Comparison of ENCODE assay signal across 1 cellular context in genomic region chr2:43274721-43275120, GRCh38.
TF ChIP-seq lines count a peak whose summit lies in the region.

No MANE protein-coding gene starts in this region.

TF ChIP-seq in SK-N-SH treated with all-trans-retinoic acid at 6 μM for 48 hours, 23 proteins besides CTCF, POLR2A, EP300 and RAD21 (continued from another document):
- no peak for TF ChIP-seq POU6F1 (CRISPR knock-in tag; IDR thresholded peaks at IDR 0.05; ENCODE audit: borderline replicate concordance, low read depth)
- no peak for TF ChIP-seq ESRRG (CRISPR knock-in tag; IDR thresholded peaks at IDR 0.05)
- no peak for TF ChIP-seq CREB5 (CRISPR knock-in tag; IDR thresholded peaks at IDR 0.05; ENCODE audit: low read depth)
- no peak for TF ChIP-seq ZFP3 (CRISPR knock-in tag; IDR thresholded peaks at IDR 0.05)
- no peak for TF ChIP-seq ZNF70 (CRISPR knock-in tag; IDR thresholded peaks at IDR 0.05)
- no peak for TF ChIP-seq CSDC2 (CRISPR knock-in tag; IDR thresholded peaks at IDR 0.05)
TF ChIP-seq in SK-N-SH treated with all-trans-retinoic acid at 6 μM for 48 hours: peak in this region for 0.
